In the genomic region with DNA sequence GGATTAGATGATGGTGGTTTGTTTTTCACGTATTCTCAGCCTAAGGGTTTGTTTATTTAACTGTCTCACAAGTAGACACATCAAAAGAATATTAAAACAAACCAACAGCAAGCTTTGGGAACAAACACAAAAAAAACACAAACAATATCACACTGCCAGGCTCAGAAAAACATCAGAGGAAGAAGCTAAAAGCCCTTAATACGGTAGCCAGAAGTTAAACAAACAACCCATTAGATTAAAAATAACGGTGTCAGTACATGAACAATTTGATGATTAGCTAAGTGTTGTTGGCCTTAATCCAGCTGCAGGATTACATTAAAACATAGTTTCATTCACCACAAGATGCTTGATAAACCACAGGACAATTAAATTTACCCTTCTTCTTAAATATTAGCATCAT, we compare ENCODE assay signal across 24 cellular contexts.
"Had no signal": no experiment of that assay in that cellular context is flagged by ENCODE, and none has a peak within 500 bp of the region (broad histone marks: within the 10 kb centered on the region; RNA-seq: fewer than 3 reads in every experiment).

No MANE protein-coding gene starts in this region.

- H3K9me3 ChIP-seq: SK-N-SH had no signal

- H3K4me3 ChIP-seq: K562 had no signal

- ATAC-seq: K562, Panc1, PC-3, T-cell had no signal

- DNase-seq: Kasumi-1, MM.1S, NCI-H1092 treated with DMSO at 0.1 percent for 48 hours, NCI-H1417 treated with DMSO at 0.1 percent for 48 hours, NCI-H146, NCI-H1694 treated with DMSO at 0.1 percent for 48 hours, NCI-H1930, NCI-H2081, NCI-H2171, NCI-H226, NCI-H446, NCI-H510A, NCI-H524 treated with DMSO at 0.1 percent for 48 hours, NCI-H69, PC-3, SHP77, SK-N-SH, SW 1271, T-cell had no signal

- H3K27ac ChIP-seq: HL-60, KMS-11, RWPE1 had no signal
